Comparison of ENCODE assay signal across 3 cellular contexts in genomic region chr16:28890355-28890754, GRCh38. TPM values are rescaled to one million over a fixed set of nuclear protein-coding genes. Genes with fewer than 3 reads are reported as not detected.
"Had no signal": no experiment of that assay in that cellular context is flagged by ENCODE, and none has a peak within 500 bp of the region (broad histone marks: within the 10 kb centered on the region; RNA-seq: fewer than 3 reads in every experiment).

No MANE protein-coding gene starts in this region.

RNA-seq across cellular contexts. Expression of gene ATP2A1, which starts 12.1 kb away (rescaled TPM):
- total RNA-seq: HT1080 had no signal

RNA-seq across cellular contexts. Expression of gene CD19, which starts 41.4 kb away (rescaled TPM):
- total RNA-seq: HFFc6, HT1080, IMR-90 had no signal
- polyA plus RNA-seq: IMR-90 had no signal
